ENCODE assay signal across 17 cellular contexts in the genomic region with DNA sequence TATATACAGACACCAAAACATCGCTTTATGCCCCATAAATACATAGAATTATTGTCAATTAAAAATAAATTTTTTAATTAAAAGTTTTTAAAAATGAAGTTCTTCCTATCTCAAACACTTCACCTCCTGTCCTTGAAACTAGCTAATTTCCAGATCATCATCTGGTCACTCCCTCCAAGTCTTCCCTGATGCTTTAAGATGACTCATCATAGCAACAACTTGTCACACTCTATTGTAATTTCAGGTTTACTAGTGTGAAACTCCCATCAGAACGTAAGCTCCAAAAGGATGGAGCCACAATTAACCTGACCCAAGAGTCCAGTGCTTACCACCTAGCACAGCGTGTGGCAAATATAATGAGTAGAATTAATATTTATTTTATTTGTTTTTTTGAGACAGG. TPM values are rescaled to one million over a fixed set of nuclear protein-coding genes. Genes with fewer than 3 reads are reported as not detected.
A peak's percentile ranks its signal among the peaks of the same experiment; 100 is the strongest.
DNase-seq lines count a peak whose midpoint lies in the region; ATAC-seq and TF ChIP-seq lines count a peak whose summit lies in the region.
"Had no signal": no experiment of that assay in that cellular context is flagged by ENCODE, and none has a peak within 500 bp of the region (broad histone marks: within the 10 kb centered on the region; RNA-seq: fewer than 3 reads in every experiment).

No MANE protein-coding gene starts in this region.

- peak; percentile 41 for DNase-seq in ACHN
- DNase-seq in RPMI7951 (ENCODE audit: low read depth): peak; percentile 28
- peak in 1 of 2 donors; percentile 32 for DNase-seq in foreskin keratinocyte
- no peak for DNase-seq in NCI-H2081 (lab: John Stamatoyannopoulos, UW)
- no peak for DNase-seq in SJCRH30
- DNase-seq in islet precursor cell: no peak
- DNase-seq in RPMI8226: no peak
- DNase-seq: activated naive CD4-positive, alpha-beta T cell; Calu3; hippocampal formation; left ventricle myocardium inferior; MV-4-11; pancreas; T-helper 17 cell had no signal

- H3K27me3 ChIP-seq in foreskin keratinocyte: no peaks in the 10 kb centered on the region
- H3K27me3 ChIP-seq in SJCRH30: no peaks in the 10 kb centered on the region
- H3K27me3 ChIP-seq: pancreas had no signal

- no peaks in the 10 kb centered on the region for H3K36me3 ChIP-seq in SJCRH30
- H3K36me3 ChIP-seq: left ventricle myocardium inferior, pancreas had no signal

- TF ChIP-seq CTCF in foreskin keratinocyte (conservative IDR thresholded peaks at IDR 0.05): no peak

- H3K4me3 ChIP-seq in SJCRH30: no peak overlapping the region
- H3K4me3 ChIP-seq: left ventricle myocardium inferior, pancreas, smooth muscle cell had no signal

- ATAC-seq in GM18868 (IDR thresholded peaks at IDR 0.05; ENCODE audit: unreplicated experiment) (peak; percentile 42), foreskin keratinocyte (peak; percentile 48)
- ATAC-seq: pancreas; stimulated activated memory B cell treated with anti-CD40 and anti-IgM and Interleukin-4, amounts not matched to agents 10 μg/mL and 1 μg/mL and 100 μg/mL, for 72 hours; T-helper 17 cell had no signal

- in situ Hi-C loops in ACHN (cut with HindIII; ENCODE audit: low pct_ligation_motif_present, low pct_unique_long_range_greater_than_20kb, low sequenced_read_pairs): loop anchor here (10.0 kb wide), 1 partner anchor 206 kb away; no protein-coding TSS in a partner anchor

- H3K4me1 ChIP-seq in foreskin keratinocyte (peaks cover 13% of the 10 kb centered on the region), SJCRH30 (no peaks in the 10 kb centered on the region)

- H3K9me3 ChIP-seq in SJCRH30 (replicated peaks): no peaks in the 10 kb centered on the region
- H3K9me3 ChIP-seq: left ventricle myocardium inferior, pancreas had no signal

- H3K27ac ChIP-seq in foreskin keratinocyte (no peak overlapping the region), SJCRH30 (no peak overlapping the region)
- H3K27ac ChIP-seq: left ventricle myocardium inferior, pancreas had no signal

RNA-seq across cellular contexts. Expression of a gene that starts 16.3 kb away (rescaled TPM):
- total RNA-seq in RPMI7951 (2014; rRNA removed; shearing (Covaris generic)): 9.3 TPM in 2 replicates
- 9.4 and 9.7 TPM in 2 replicates for total RNA-seq in foreskin keratinocyte
- 3.4 and 3.7 TPM in 2 replicates for polyA plus RNA-seq in foreskin keratinocyte
- total RNA-seq in SJCRH30 (2014; rRNA removed; shearing (Covaris generic)): 43.6 and 48.9 TPM in 2 replicates

Comparison
In these comparisons a context has a peak if more than half of its experiments do, and no peak if none do; other contexts are left out.
1. DNase-seq: peak in ACHN (single experiment) and RPMI7951 (single experiment); none in NCI-H2081 (0 of 2), SJCRH30 (0 of 2), islet precursor cell (single experiment) and RPMI8226 (single experiment).